Comparison of ENCODE assay signal across 7 cellular contexts in the genomic region with DNA sequence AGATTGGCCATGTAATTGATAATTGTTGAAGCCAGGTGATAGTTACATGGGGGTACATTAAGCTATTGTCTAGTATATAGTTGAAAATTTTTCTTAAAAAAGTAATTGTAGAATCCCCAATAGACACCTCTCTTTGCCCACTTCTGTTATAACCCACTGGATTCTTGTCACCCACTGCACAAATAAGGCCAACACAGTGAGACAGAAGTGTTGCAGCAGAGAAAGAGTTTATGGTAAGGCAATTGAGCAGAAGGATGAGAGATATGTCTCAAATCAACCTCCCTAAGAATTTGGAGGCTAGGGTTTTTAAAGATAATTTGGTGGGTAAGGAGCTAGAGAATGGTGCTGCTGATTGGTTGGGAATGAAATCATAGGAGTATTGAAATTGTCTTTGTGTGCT.
"Had no signal": no experiment of that assay in that cellular context is flagged by ENCODE, and none has a peak within 500 bp of the region (broad histone marks: within the 10 kb centered on the region; RNA-seq: fewer than 3 reads in every experiment).

No MANE protein-coding gene starts in this region.

- DNase-seq: IMR-90, KBM-7, KG1 had no signal

- H3K4me2 ChIP-seq: KMS-11 had no signal

- ATAC-seq: HepG2 had no signal

- H3K27ac ChIP-seq: HL-60, KMS-11 had no signal

- H3K9ac ChIP-seq: KMS-11 had no signal

- FAIRE-seq: HepG2, HTR-8/SVneo had no signal
